Comparison of ENCODE assay signal across 8 cellular contexts in the genomic region with DNA sequence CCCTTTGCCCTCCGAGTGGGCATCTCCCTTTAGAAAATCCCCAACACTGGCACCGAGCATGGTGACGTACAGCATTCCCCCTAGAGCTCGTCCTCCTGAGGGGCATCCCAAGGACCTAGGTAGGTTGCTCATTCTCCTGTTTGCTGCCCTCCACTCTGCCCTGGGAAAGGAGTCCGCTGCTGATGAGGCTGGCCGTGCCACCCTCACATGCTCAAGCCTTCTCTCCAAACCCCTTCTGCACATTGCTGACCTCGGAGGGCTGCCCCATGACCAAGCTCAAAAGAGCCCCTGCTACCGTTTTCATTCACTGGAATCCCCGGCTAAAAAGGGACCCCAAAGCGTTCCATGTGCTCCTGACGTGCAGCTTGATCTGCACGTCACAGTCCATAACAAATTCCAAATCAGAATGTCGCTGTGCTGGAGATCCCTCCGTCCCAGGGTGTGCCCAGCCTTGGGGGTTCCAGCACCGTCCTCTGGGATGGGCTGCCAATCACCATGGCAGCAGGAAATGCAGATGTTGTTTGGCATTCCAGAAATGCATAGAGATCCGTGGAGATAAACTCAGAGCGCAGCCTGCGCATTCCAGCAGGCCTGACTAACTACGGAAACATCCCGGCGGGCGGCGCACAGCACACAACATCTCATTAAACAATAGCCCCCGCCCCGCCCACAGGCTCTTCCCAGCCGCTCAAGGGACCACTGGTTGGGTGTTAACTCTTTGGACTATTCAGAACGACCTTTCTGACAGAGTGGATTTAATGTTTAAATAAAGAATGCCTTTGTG. TPM values are rescaled to one million over a fixed set of nuclear protein-coding genes. Genes with fewer than 3 reads are reported as not detected.
DNase-seq lines count a peak whose midpoint lies in the region; ATAC-seq and TF ChIP-seq lines count a peak whose summit lies in the region.

No MANE protein-coding gene starts in this region.

- H3K27me3 Mint-ChIP-seq in CD14-positive monocyte (ENCODE audit: low read depth in 3 of 3) = peaks cover 0 to 2% (median 0%) of the 10 kb centered on the region in 3 donors

- no peaks in the 10 kb centered on the region; the same call in 1 of the 2 replicates for H3K36me3 ChIP-seq in HAP-1 (replicated peaks)

- H3K9me3 Mint-ChIP-seq in CD14-positive monocyte = no peaks in the 10 kb centered on the region

- H3K4me3 ChIP-seq in HAP-1 (no peak overlapping the region), WI38 (ENCODE audit: low read depth, low read length) (peak overlapping the region; percentile 26; the same call in 1 of the 2 replicates)

- H3K4me1 Mint-ChIP-seq in CD14-positive monocyte = peaks cover 5% of the 10 kb centered on the region

- H3K27ac Mint-ChIP-seq in CD14-positive monocyte = peak overlapping the region in 1 of 7 donors; percentile 54

- peaks cover 25% of the 10 kb centered on the region for H3K4me1 ChIP-seq in HAP-1

- no peaks in the 10 kb centered on the region for H3K9me3 ChIP-seq in HAP-1

- TF ChIP-seq CTCF in WI38 (IDR thresholded peaks at IDR 0.05; ENCODE audit: low read depth, low read length) (no peak), CD14-positive monocyte (IDR thresholded peaks at IDR 0.05) (no peak)

- H3K4me3 Mint-ChIP-seq in CD14-positive monocyte = no peak overlapping the region

- intact Hi-C loops in left ventricle myocardium superior (cut with micrococcal nuclease) (no loop called here), sciatic nerve (cut with DNase I) (no loop called here), CD14-positive monocyte (cut with micrococcal nuclease) (no loop called here)

- H3K27me3 ChIP-seq in HAP-1 (ENCODE audit: low read depth) = no peaks in the 10 kb centered on the region

- peak; percentile 60 for ATAC-seq in left ventricle myocardium superior
- peak; percentile 56 for ATAC-seq in sciatic nerve
- ATAC-seq in HG02840 (IDR thresholded peaks at IDR 0.05; ENCODE audit: low FRiP score, unreplicated experiment) = no peak
- ATAC-seq in GM19467 (IDR thresholded peaks at IDR 0.05; ENCODE audit: unreplicated experiment) = no peak

- peak; percentile 93 to 97 for DNase-seq in HAP-1 (ENCODE audit: low spot score in 2 of 2)
- DNase-seq in left ventricle myocardium superior = peak; percentile 64
- DNase-seq in sciatic nerve (ENCODE audit: low spot score) = peak; percentile 75
- DNase-seq in CD14-positive monocyte (ENCODE audit: low spot score) = no peak
- DNase-seq in activated CD4-positive, alpha-beta T cell treated with anti-CD3 and anti-CD28 coated beads for 1 hour = no peak

- H3K36me3 Mint-ChIP-seq in CD14-positive monocyte = peaks cover 23 to 65% of the 10 kb centered on the region in 2 donors

- in situ Hi-C loops in HAP-1 (cut with MboI; ENCODE audit: low sequenced_read_pairs) = no loop called here

RNA-seq across cellular contexts. Expression of gene GNB1L, which starts 26.3 kb away (rescaled TPM):
- 3.4 TPM for total RNA-seq in left ventricle myocardium superior
- total RNA-seq in sciatic nerve = 6.2 TPM
- polyA plus RNA-seq in CD14-positive monocyte = 1 to 10 TPM; 4.8 to 6.0 TPM

RNA-seq across cellular contexts. Expression of gene RTL10, which starts 26.3 kb away (rescaled TPM):
- 8.0 TPM for total RNA-seq in left ventricle myocardium superior
- total RNA-seq in sciatic nerve = 22.9 TPM
- polyA plus RNA-seq in CD14-positive monocyte = 1 to 10 TPM; 1.4 to 1.5 TPM

Comparison
In these comparisons a context has a peak if more than half of its experiments do, and no peak if none do; other contexts are left out.
1. DNase-seq: peak in HAP-1 (2 of 2), left ventricle myocardium superior (single experiment) and sciatic nerve (single experiment); none in CD14-positive monocyte (single experiment) and activated CD4-positive, alpha-beta T cell treated with anti-CD3 and anti-CD28 coated beads for 1 hour (single experiment).
2. ATAC-seq: peak in left ventricle myocardium superior (single experiment) and sciatic nerve (single experiment); none in HG02840 (single experiment) and GM19467 (single experiment).